Comparison of ENCODE assay signal across 9 cellular contexts in genomic region chr12:63420206-63420644, GRCh38.
DNase-seq lines count a peak whose midpoint lies in the region; ATAC-seq, FAIRE-seq and TF ChIP-seq lines count a peak whose summit lies in the region.
"Had no signal": no experiment of that assay in that cellular context is flagged by ENCODE, and none has a peak within 500 bp of the region (broad histone marks: within the 10 kb centered on the region; RNA-seq: fewer than 3 reads in every experiment).

No MANE protein-coding gene starts in this region.

- H3K27me3 Mint-ChIP-seq in activated T-helper 2 cell treated with anti-CD3 and anti-CD28 coated beads, Interferon-gamma antibody, Interleukin-2, Interleukin-4, amounts not matched to agents 10 μg/mL and 5 μg/mL and 100 μg/mL, durations not matched to agents 14 hours and 24 hours and 36 hours (ENCODE audit: low read depth): no peaks in the 10 kb centered on the region
- peaks cover 5% of the 10 kb centered on the region for H3K27me3 Mint-ChIP-seq in type B pancreatic cell

- H3K36me3 ChIP-seq in kidney (ENCODE audit: control insufficient read depth in 1 of 2, insufficient read depth in 2 of 2, low read length in 2 of 2): no peaks in the 10 kb centered on the region

- H3K4me3 ChIP-seq in kidney (ENCODE audit: low read length in 2 of 2): no peak overlapping the region

- intact Hi-C loops in activated T-helper 2 cell treated with anti-CD3 and anti-CD28 coated beads, Interferon-gamma antibody, Interleukin-2, Interleukin-4, amounts not matched to agents 10 μg/mL and 5 μg/mL and 100 μg/mL, durations not matched to agents 14 hours and 24 hours and 36 hours (cut with micrococcal nuclease): loop anchor here (5.0 kb wide), 2 partner anchors 382 to 837 kb away; no protein-coding TSS in a partner anchor
- intact Hi-C loops in kidney (cut with DNase I): no loop called here

- no peak overlapping the region for H3K9ac ChIP-seq in kidney (ENCODE audit: low read length in 2 of 2)

- ATAC-seq in GM21390 (IDR thresholded peaks at IDR 0.05; ENCODE audit: unreplicated experiment): peak; percentile 95
- peak; percentile 86 for ATAC-seq in HG03571 (IDR thresholded peaks at IDR 0.05; ENCODE audit: unreplicated experiment)

- H3K27ac ChIP-seq in kidney (ENCODE audit: low read depth in 2 of 2, low read length in 2 of 2): no peak overlapping the region

- TF ChIP-seq CTCF in kidney (IDR thresholded peaks at IDR 0.05; ENCODE audit: borderline replicate concordance, extremely low read depth, insufficient read depth) (peak; percentile 39), type B pancreatic cell (conservative IDR thresholded peaks at IDR 0.05) (peak; percentile 80)

- H3K4me3 Mint-ChIP-seq in activated T-helper 2 cell treated with anti-CD3 and anti-CD28 coated beads, Interferon-gamma antibody, Interleukin-2, Interleukin-4, amounts not matched to agents 10 μg/mL and 5 μg/mL and 100 μg/mL, durations not matched to agents 14 hours and 24 hours and 36 hours (ENCODE audit: low read depth): no peak overlapping the region
- H3K4me3 Mint-ChIP-seq in type B pancreatic cell: no peak overlapping the region
- H3K4me3 Mint-ChIP-seq: CD4-positive, alpha-beta T cell had no signal

- no peaks in the 10 kb centered on the region for H3K36me3 Mint-ChIP-seq in activated T-helper 2 cell treated with anti-CD3 and anti-CD28 coated beads, Interferon-gamma antibody, Interleukin-2, Interleukin-4, amounts not matched to agents 10 μg/mL and 5 μg/mL and 100 μg/mL, durations not matched to agents 14 hours and 24 hours and 36 hours (ENCODE audit: low read depth)
- H3K36me3 Mint-ChIP-seq in type B pancreatic cell: no peaks in the 10 kb centered on the region

- H3K27ac Mint-ChIP-seq in activated T-helper 2 cell treated with anti-CD3 and anti-CD28 coated beads, Interferon-gamma antibody, Interleukin-2, Interleukin-4, amounts not matched to agents 10 μg/mL and 5 μg/mL and 100 μg/mL, durations not matched to agents 14 hours and 24 hours and 36 hours: no peak overlapping the region
- no peak overlapping the region for H3K27ac Mint-ChIP-seq in type B pancreatic cell
- H3K27ac Mint-ChIP-seq: CD4-positive, alpha-beta T cell had no signal

- no peaks in the 10 kb centered on the region for H3K9me3 Mint-ChIP-seq in activated T-helper 2 cell treated with anti-CD3 and anti-CD28 coated beads, Interferon-gamma antibody, Interleukin-2, Interleukin-4, amounts not matched to agents 10 μg/mL and 5 μg/mL and 100 μg/mL, durations not matched to agents 14 hours and 24 hours and 36 hours
- peaks cover 27% of the 10 kb centered on the region for H3K9me3 Mint-ChIP-seq in type B pancreatic cell

- FAIRE-seq in kidney (lab: Jason Lieb, UNC): no peak

- H3K4me1 ChIP-seq in kidney (ENCODE audit: control insufficient read depth in 1 of 2, insufficient read depth in 1 of 2, low read depth in 1 of 2, low read length in 2 of 2): peaks cover 0 to 3% of the 10 kb centered on the region in 2 donors

- DNase-seq in SHP77 (lab: John Stamatoyannopoulos, UW) (peak; percentile 55 to 63), SHP77 treated with DMSO at 0.1 percent for 48 hours (lab: John Stamatoyannopoulos, UW) (no peak), NCI-H526 (lab: John Stamatoyannopoulos, UW) (peak; percentile 61 to 83), kidney (no peak), type B pancreatic cell (ENCODE audit: extremely low spot score, unreplicated experiment) (no peak)
- DNase-seq in activated T-helper 2 cell treated with anti-CD3 and anti-CD28 coated beads, Interferon-gamma antibody, Interleukin-2, Interleukin-4, amounts not matched to agents 10 μg/mL and 5 μg/mL and 100 μg/mL, durations not matched to agents 14 hours and 24 hours and 36 hours (ENCODE audit: low spot score): peak; percentile 13

- no peaks in the 10 kb centered on the region for H3K4me1 Mint-ChIP-seq in activated T-helper 2 cell treated with anti-CD3 and anti-CD28 coated beads, Interferon-gamma antibody, Interleukin-2, Interleukin-4, amounts not matched to agents 10 μg/mL and 5 μg/mL and 100 μg/mL, durations not matched to agents 14 hours and 24 hours and 36 hours (ENCODE audit: low read depth)
- no peaks in the 10 kb centered on the region for H3K4me1 Mint-ChIP-seq in type B pancreatic cell (ENCODE audit: unreplicated experiment)

- no peaks in the 10 kb centered on the region for H3K9me3 ChIP-seq in kidney (ENCODE audit: control insufficient read depth in 1 of 2, low read length in 2 of 2)

Comparison
In these comparisons a context has a peak if more than half of its experiments do, and no peak if none do; other contexts are left out.
1. DNase-seq: peak in SHP77 (2 of 2), NCI-H526 (2 of 2) and activated T-helper 2 cell treated with anti-CD3 and anti-CD28 coated beads, Interferon-gamma antibody, Interleukin-2, Interleukin-4, amounts not matched to agents 10 μg/mL and 5 μg/mL and 100 μg/mL, durations not matched to agents 14 hours and 24 hours and 36 hours (single experiment); none in SHP77 treated with DMSO at 0.1 percent for 48 hours (single experiment), kidney (single experiment) and type B pancreatic cell (single experiment).